Comparison of ENCODE assay signal across 10 cellular contexts in the genomic region with DNA sequence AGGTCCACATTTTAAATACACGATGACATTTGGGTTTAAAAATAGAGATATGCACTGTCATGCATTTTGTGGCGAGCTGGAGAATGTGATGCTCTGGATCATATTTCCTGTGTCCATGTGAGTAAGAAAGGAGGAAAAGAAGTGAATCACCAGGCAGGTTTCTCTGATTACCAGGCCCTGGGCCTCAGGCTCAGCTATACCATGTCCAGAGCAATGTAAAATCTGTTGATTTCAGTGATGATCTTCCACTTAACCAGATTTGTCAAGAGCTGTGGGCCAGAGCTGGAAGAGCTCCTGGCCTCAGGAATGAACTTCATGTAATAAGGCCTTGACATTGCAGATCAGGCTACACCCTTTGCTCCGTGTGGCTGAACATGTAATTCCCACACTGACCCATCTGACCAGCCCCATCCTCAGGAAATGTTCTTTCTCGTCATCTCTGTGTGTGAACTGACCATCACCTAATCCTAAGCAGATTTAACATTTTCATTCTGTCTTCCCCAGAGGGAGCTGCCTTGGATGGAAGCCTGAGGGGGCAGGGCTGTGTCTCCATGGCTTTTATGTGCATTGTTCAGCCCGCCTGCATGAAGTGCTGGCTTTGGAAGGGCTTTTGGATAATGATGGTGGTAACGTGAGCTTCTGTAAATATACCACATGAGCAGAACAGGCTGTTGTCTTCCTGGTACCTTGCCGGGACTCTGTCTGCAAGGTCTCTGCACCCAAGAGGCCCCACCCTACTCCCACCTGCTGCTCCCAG. TPM values are rescaled to one million over a fixed set of nuclear protein-coding genes. Genes with fewer than 3 reads are reported as not detected.
DNase-seq lines count a peak whose midpoint lies in the region; ATAC-seq, FAIRE-seq and TF ChIP-seq lines count a peak whose summit lies in the region.
"Had no signal": no experiment of that assay in that cellular context is flagged by ENCODE, and none has a peak within 500 bp of the region (broad histone marks: within the 10 kb centered on the region; RNA-seq: fewer than 3 reads in every experiment).

No MANE protein-coding gene starts in this region.

- peaks cover 0 to 19% (median 3%) of the 10 kb centered on the region in 4 donors for H3K4me1 ChIP-seq in tibial nerve
- H3K4me1 ChIP-seq: right lobe of liver had no signal

- no peak for TF ChIP-seq CTCF in AG09319 (IDR thresholded peaks at IDR 0.05; ENCODE audit: low read depth, low read length)
- TF ChIP-seq CTCF in tibial nerve (IDR thresholded peaks at IDR 0.05): no peak

- peaks cover 0 to 12% (median 0%) of the 10 kb centered on the region in 3 donors for H3K36me3 ChIP-seq in tibial nerve
- H3K36me3 ChIP-seq: right lobe of liver had no signal

- WGBS in tibial nerve, 2 donors: 33 to 40% methylated on average over 7 of the region's 7 CpGs

- no peaks in the 10 kb centered on the region for H3K9me3 Mint-ChIP-seq in effector memory CD8-positive, alpha-beta T cell

- ATAC-seq in HG02840 (IDR thresholded peaks at IDR 0.05; ENCODE audit: low FRiP score, unreplicated experiment): no peak
- no peak for ATAC-seq in effector memory CD8-positive, alpha-beta T cell (replicated peaks)

- peak overlapping the region in 1 of 4 donors; percentile 9 for H3K27ac ChIP-seq in tibial nerve
- H3K27ac ChIP-seq: right lobe of liver had no signal

- H3K27ac Mint-ChIP-seq in effector memory CD8-positive, alpha-beta T cell: peak overlapping the region in 1 of 2 donors; percentile 25

- H3K4me1 Mint-ChIP-seq in effector memory CD8-positive, alpha-beta T cell (ENCODE audit: low read depth in 2 of 2): peaks cover 9 to 16% of the 10 kb centered on the region in 2 donors

- H3K4me3 Mint-ChIP-seq in effector memory CD8-positive, alpha-beta T cell: no peak overlapping the region

- no peak for FAIRE-seq in GM12891 (lab: Jason Lieb, UNC)

- H3K9me3 ChIP-seq in tibial nerve: no peaks in the 10 kb centered on the region
- H3K9me3 ChIP-seq: right lobe of liver had no signal

- no peaks in the 10 kb centered on the region for H3K27me3 ChIP-seq in tibial nerve
- H3K27me3 ChIP-seq: right lobe of liver had no signal

- DNase-seq in AG09319 (ENCODE audit: extremely low read depth, low read depth) (peak; percentile 95), NCI-H1105 treated with DMSO at 0.1 percent for 48 hours (lab: John Stamatoyannopoulos, UW) (peak; percentile 93), SK-N-DZ (ENCODE audit: low spot score) (peak; percentile 20), islet precursor cell (peak; percentile 47), tibial nerve (ENCODE audit: low spot score in 2 of 2) (no peak), GM12891 (ENCODE audit: insufficient read length, low spot score) (no peak)
- DNase-seq in effector memory CD8-positive, alpha-beta T cell: no peak
- DNase-seq: DND-41, right lobe of liver had no signal

- peaks cover 14% of the 10 kb centered on the region for H3K36me3 Mint-ChIP-seq in effector memory CD8-positive, alpha-beta T cell (ENCODE audit: insufficient read depth)

- TF ChIP-seq EP300 in tibial nerve (IDR thresholded peaks at IDR 0.05): no peak

- no peak overlapping the region for H3K4me3 ChIP-seq in tibial nerve
- H3K4me3 ChIP-seq: right lobe of liver had no signal

- no peaks in the 10 kb centered on the region for H3K27me3 Mint-ChIP-seq in effector memory CD8-positive, alpha-beta T cell

- TF ChIP-seq POLR2A in tibial nerve (IDR thresholded peaks at IDR 0.05): no peak
- TF ChIP-seq POLR2A in GM12891 (IDR thresholded peaks at IDR 0.05; ENCODE audit: low read depth, low read length): no peak

TF ChIP-seq in GM12891, 5 proteins besides CTCF, POLR2A, EP300 and RAD21:
- TF ChIP-seq PAX5 (IDR thresholded peaks at IDR 0.05; ENCODE audit: insufficient read depth, low read length, severe bottlenecking) (no peak), SPI1 (IDR thresholded peaks at IDR 0.05; ENCODE audit: low read depth, low read length) (no peak), TAF1 (IDR thresholded peaks at IDR 0.05; ENCODE audit: low read depth, low read length) (no peak), POU2F2 (IDR thresholded peaks at IDR 0.05; ENCODE audit: low read depth, low read length) (no peak), POLR2AphosphoS5 (IDR thresholded peaks at IDR 0.05; ENCODE audit: low read depth, low read length) (no peak)

RNA-seq across cellular contexts. Expression of a gene that starts 54.5 kb away (rescaled TPM):
- polyA plus RNA-seq in SK-N-DZ (2014; cell fraction: cytosol; rRNA removed): 2.9 and 4.1 TPM in 2 replicates
- polyA plus RNA-seq in SK-N-DZ (2014; cell fraction: nucleus; rRNA removed): 2.2 and 6.7 TPM in 2 replicates
- 1 to 10 TPM; 2.6 to 6.3 (median 4.2) TPM for total RNA-seq in tibial nerve
- polyA plus RNA-seq in GM12891 (2012; ENCODE audit: low read depth, missing spikeins): 6.4 TPM

Comparison
In these comparisons a context has a peak if more than half of its experiments do, and no peak if none do; other contexts are left out.
1. DNase-seq: peak in AG09319 (single experiment), NCI-H1105 treated with DMSO at 0.1 percent for 48 hours (single experiment), SK-N-DZ (single experiment) and islet precursor cell (single experiment); none in tibial nerve (0 of 2), GM12891 (single experiment) and effector memory CD8-positive, alpha-beta T cell (0 of 3).